Comparison of ENCODE assay signal across 17 cellular contexts in genomic region chr6:29725981-29726380, GRCh38. TPM values are rescaled to one million over a fixed set of nuclear protein-coding genes. Genes with fewer than 3 reads are reported as not detected.
DNase-seq lines count a peak whose midpoint lies in the region; ATAC-seq, FAIRE-seq and TF ChIP-seq lines count a peak whose summit lies in the region.
"Had no signal": no experiment of that assay in that cellular context is flagged by ENCODE, and none has a peak within 500 bp of the region (broad histone marks: within the 10 kb centered on the region; RNA-seq: fewer than 3 reads in every experiment).

No MANE protein-coding gene starts in this region.

- 33% methylated on average over 1 of the region's 1 CpG for WGBS in GM12878 (ENCODE audit: insufficient coverage, insufficient replicate concordance, low lambda C conversion rate, missing lambda C conversion rate)

- H4K20me1 ChIP-seq in GM12878 (ENCODE audit: control insufficient read depth, insufficient read depth), result peaks cover 9% of the 10 kb centered on the region

- TF ChIP-seq POLR2A in GM12878 (IDR thresholded peaks at IDR 0.05; ENCODE audit: low read depth, low read length), result no peak

- H3K36me3 ChIP-seq in GM12878 (ENCODE audit: control insufficient read depth in 2 of 2, insufficient read depth in 2 of 2, low read length in 1 of 2), result peaks cover 11 to 33% of the 10 kb centered on the region in 2 experiments
- no peaks in the 10 kb centered on the region for H3K36me3 ChIP-seq in parathyroid adenoma (ENCODE audit: control insufficient read depth, insufficient read depth, low read length)
- H3K36me3 ChIP-seq: ovary had no signal

- in situ Hi-C loops in GM12878 (cut with MboI), result no loop called here

- peaks cover 15% of the 10 kb centered on the region for H3K4me1 ChIP-seq in GM12878 (ENCODE audit: control insufficient read depth, insufficient read depth, low read length)
- H3K4me1 ChIP-seq in parathyroid adenoma, result peaks cover 2% of the 10 kb centered on the region
- H3K4me1 ChIP-seq: Caco-2 had no signal

- no peak for FAIRE-seq in GM12878 (lab: Jason Lieb, UNC)

- SMC1A ChIA-PET in GM12878 (lab: Charles Lee; ENCODE audit: uncharacterized antibody, unreplicated experiment), result interaction anchor here (0.8 to 3.2 kb wide), 6 partner anchors 12 to 78 kb away, joined by 3 to 24 read pairs (median 4); no protein-coding TSS in a partner anchor

- no peak for TF ChIP-seq RAD21 in GM12878 (IDR thresholded peaks at IDR 0.05; ENCODE audit: insufficient read depth, low read depth, low read length)

- H3K79me2 ChIP-seq in GM12878 (ENCODE audit: control insufficient read depth, insufficient read depth, low read length) (peaks cover 40% of the 10 kb centered on the region), parathyroid adenoma (no peaks in the 10 kb centered on the region)

- H3K27me3 ChIP-seq in GM12878 (replicated peaks in 1 of 2; ENCODE audit: control insufficient read depth in 2 of 2, insufficient read depth in 2 of 2, low read length in 1 of 2) (no peaks in the 10 kb centered on the region), parathyroid adenoma (ENCODE audit: control insufficient read depth, insufficient read depth, low read length) (no peaks in the 10 kb centered on the region)
- H3K27me3 ChIP-seq: ovary, vagina had no signal

- intact Hi-C loops in GM12878 (cut with micrococcal nuclease; ENCODE audit: unreplicated experiment), result loop anchor here (10.0 kb wide), 1 partner anchor 219 kb away; the partner anchor contains the start of gene HLA-A

- H3K9ac ChIP-seq in GM12878 (ENCODE audit: control insufficient read depth, insufficient read depth, low read length) (peak overlapping the region; percentile 37; the same call in 1 of the 2 replicates), parathyroid adenoma (no peak overlapping the region)

- H2AFZ ChIP-seq in GM12878 (ENCODE audit: control insufficient read depth, low read depth, low read length), result no peak overlapping the region
- H2AFZ ChIP-seq in parathyroid adenoma, result no peak overlapping the region

- no peak for ATAC-seq in GM12878
- ATAC-seq: HCT116 had no signal

- H3K4me3 ChIP-seq in GM12865 (ENCODE audit: low read depth, low read length) (peak overlapping the region; percentile 97), GM12878 (peak overlapping the region; percentile 98; the same call in 1 of the 2 replicates), parathyroid adenoma (ENCODE audit: low read depth, low read length) (peak overlapping the region; percentile 5)
- H3K4me3 ChIP-seq: ovary had no signal

- TF ChIP-seq CTCF in GM12865 (IDR thresholded peaks at IDR 0.05; ENCODE audit: insufficient read depth, low read depth, low read length, missing control alignments), result no peak
- TF ChIP-seq CTCF in GM12878 (IDR thresholded peaks at IDR 0.05 in 2 of 3, conservative IDR thresholded peaks at IDR 0.05 in 1 of 3; ENCODE audit: control insufficient read depth in 2 of 3, extremely low read depth in 1 of 3, insufficient read depth in 1 of 3, low read depth in 3 of 3, low read length in 3 of 3), result no peak
- TF ChIP-seq CTCF in parathyroid adenoma (IDR thresholded peaks at IDR 0.05), result no peak

- peak; percentile 57 for DNase-seq in activated CD8-positive, alpha-beta memory T cell treated with anti-CD3 and anti-CD28 coated beads for 24 hours
- DNase-seq in activated CD8-positive, alpha-beta memory T cell treated with anti-CD3 and anti-CD28 coated beads, Interleukin-2, amount 50 U/mL, for 48 hours, result no peak
- DNase-seq in GM12865 (ENCODE audit: low read depth), result no peak
- DNase-seq in GM12878 (ENCODE audit: low read depth, low spot score), result no peak
- no peak for DNase-seq in NCI-H187 (lab: John Stamatoyannopoulos, UW)
- no peak for DNase-seq in D341Med (ENCODE audit: low spot score)
- DNase-seq in SW 1271 (lab: John Stamatoyannopoulos, UW), result no peak
- DNase-seq: Caco-2, NCI-H2081, NCI-H524, ovary had no signal

- POLR2A ChIA-PET in GM12878 (lab: Charles Lee), result interaction anchor here (0.5 to 2.2 kb wide), 9 partner anchors 9 to 294 kb away, joined by 3 to 7 read pairs (median 3); no protein-coding TSS in a partner anchor

- H3K27ac ChIP-seq in GM12878 (ENCODE audit: control insufficient read depth, insufficient read depth) (peak overlapping the region; percentile 2; the same call in 1 of the 2 replicates), parathyroid adenoma (no peak overlapping the region)
- H3K27ac ChIP-seq: ovary, vagina had no signal

- H3K9me3 ChIP-seq in GM12878 (replicated peaks; ENCODE audit: control insufficient read depth, insufficient read depth, low read length) (no peaks in the 10 kb centered on the region), parathyroid adenoma (ENCODE audit: control insufficient read depth, low read length) (no peaks in the 10 kb centered on the region)
- H3K9me3 ChIP-seq: Caco-2, ovary, vagina had no signal

- RAD21 ChIA-PET in GM12878 (lab: Charles Lee; ENCODE audit: unreplicated experiment), result interaction anchor here (0.8 to 2.3 kb wide), 2 partner anchors 12 to 23 kb away, joined by 3 to 8 read pairs; no protein-coding TSS in a partner anchor

- peak overlapping the region; percentile 91 for H3K4me2 ChIP-seq in GM12878 (ENCODE audit: control insufficient read depth, insufficient read depth)
- H3K4me2 ChIP-seq in parathyroid adenoma (ENCODE audit: low read length), result no peak overlapping the region

- CTCF ChIA-PET in GM12878 (lab: Yijun Ruan, JAX), result interaction anchor here (0.8 to 3.7 kb wide), 10 partner anchors 8 to 122 kb away, joined by 3 to 24 read pairs (median 4); no protein-coding TSS in a partner anchor

- no TSS peak for BruUV-seq in GM12878 (replicated peaks; lab: Mats Ljungman, UMichigan)

- TF ChIP-seq EP300 in GM12878 (IDR thresholded peaks at IDR 0.05; ENCODE audit: borderline replicate concordance in 1 of 2, control insufficient read depth in 1 of 2, low read depth in 2 of 2, low read length in 2 of 2), result no peak

TF ChIP-seq in GM12878, 131 proteins besides CTCF, POLR2A, EP300 and RAD21 (continues in another document):
- no peak for TF ChIP-seq SUPT20H (IDR thresholded peaks at IDR 0.05; ENCODE audit: borderline replicate concordance, control insufficient read depth, low read depth, low read length)
- no peak for TF ChIP-seq BCL11A (IDR thresholded peaks at IDR 0.05; ENCODE audit: low read depth, low read length)
- TF ChIP-seq EED (IDR thresholded peaks at IDR 0.05; ENCODE audit: low read depth), result no peak
- peak; percentile 19; the same call in 1 of the 2 replicates for TF ChIP-seq POLR2AphosphoS5 (IDR thresholded peaks at IDR 0.05; ENCODE audit: low read length)

RNA-seq across cellular contexts. Expression of gene HLA-F, which starts 2.7 kb away (rescaled TPM):
- total RNA-seq in GM12878 (2013; cell fraction: nucleolus; rRNA removed), result 698 and 699 TPM in 2 replicates
- total RNA-seq in GM12878 (2014; rRNA removed) (310 and 335 TPM in 2 replicates), GM12878 (2014; rRNA removed; fragmentation: Illumina TruSeq; extraction: Trizol) (147 and 149 TPM in 2 replicates), GM12878 (2021) (302 and 313 TPM in 2 replicates)
- polyA plus RNA-seq in GM12878 (2011; ENCODE audit: low read depth), result 183 TPM
- polyA plus RNA-seq in GM12878 (2011; rRNA removed) (174 and 276 TPM in 2 replicates), GM12878 (2014; fragmentation: Illumina TruSeq; extraction: Trizol) (29.4 and 87.6 TPM in 2 replicates), GM12878 (2014; fragmentation: Nextera tagmentation; extraction: Ambion mirVana) (100 to 1,000 TPM in 1 of 2 experiments, 10 to 100 TPM in 1; 30.1 to 107 TPM), GM12878 (2014; rRNA removed) (342 and 354 TPM in 2 replicates), GM12878 (2016; fragmentation: Nextera tagmentation; extraction: Ambion mirVana) (100 to 1,000 TPM; 120 to 143 TPM)
- polyA plus RNA-seq in GM12878 (2011; cell fraction: cytosol; rRNA removed), result 229 and 329 TPM in 2 replicates
- polyA plus RNA-seq in GM12878 (2011; cell fraction: nucleus; rRNA removed), result 1,246 and 1,757 TPM in 2 replicates
- polyA plus RNA-seq in GM12878 (2012), result 338 and 424 TPM in 2 replicates
- 141 and 186 TPM in 2 replicates for polyA minus RNA-seq in GM12878 (2011; rRNA and poly(A)+ RNA removed)
- polyA minus RNA-seq in GM12878 (2011; cell fraction: cytosol; rRNA and poly(A)+ RNA removed), result 53.2 and 58.8 TPM in 2 replicates
- 427 and 490 TPM in 2 replicates for polyA minus RNA-seq in GM12878 (2011; cell fraction: nucleus; rRNA and poly(A)+ RNA removed)

RNA-seq across cellular contexts. Expression of gene ZFP57, which starts 45.0 kb away (rescaled TPM):
- not detected in 2 replicates for total RNA-seq in GM12878 (2013; cell fraction: nucleolus; rRNA removed)
- total RNA-seq in GM12878 (2014; rRNA removed), result not detected in 2 replicates
- not detected in 2 replicates for total RNA-seq in GM12878 (2014; rRNA removed; fragmentation: Illumina TruSeq; extraction: Trizol)
- total RNA-seq in GM12878 (2021), result not detected in 2 replicates
- polyA plus RNA-seq in GM12878 (2011; ENCODE audit: low read depth), result 0.85 TPM
- polyA plus RNA-seq in GM12878 (2011; rRNA removed), result not detected in 2 replicates
- polyA plus RNA-seq in GM12878 (2011; cell fraction: cytosol; rRNA removed), result not detected in 2 replicates
- not detected in 2 replicates for polyA plus RNA-seq in GM12878 (2011; cell fraction: nucleus; rRNA removed)
- 0.98 and 1.1 TPM in 2 replicates for polyA plus RNA-seq in GM12878 (2012)
- not detected in 2 replicates for polyA plus RNA-seq in GM12878 (2014; fragmentation: Illumina TruSeq; extraction: Trizol)
- not detected for polyA plus RNA-seq in GM12878 (2014; fragmentation: Nextera tagmentation; extraction: Ambion mirVana)
- polyA plus RNA-seq in GM12878 (2014; rRNA removed), result not detected in 2 replicates
- polyA plus RNA-seq in GM12878 (2016; fragmentation: Nextera tagmentation; extraction: Ambion mirVana), result not detected
- not detected in 2 replicates for polyA minus RNA-seq in GM12878 (2011; rRNA and poly(A)+ RNA removed)
- not detected in 2 replicates for polyA minus RNA-seq in GM12878 (2011; cell fraction: cytosol; rRNA and poly(A)+ RNA removed)
- polyA minus RNA-seq in GM12878 (2011; cell fraction: nucleus; rRNA and poly(A)+ RNA removed), result not detected in 2 replicates
- total RNA-seq: Caco-2, glomerular endothelial cell, OCI-LY7, SK-MEL-5 had no signal

Comparison
In these comparisons a context has a peak if more than half of its experiments do, and no peak if none do; other contexts are left out.
1. H3K4me3 ChIP-seq: peak in every context shown above with its lines; median percentile 98 in GM12878; 97 in GM12865; 5 in parathyroid adenoma.